1 cellular context compared by ENCODE assay signal in genomic region chr3:157127831-157128767, GRCh38.
TF ChIP-seq lines count a peak whose summit lies in the region.

No MANE protein-coding gene starts in this region.

TF ChIP-seq in SK-N-SH, 30 proteins besides CTCF, POLR2A, EP300 and RAD21 (continued from another document):
- no peak for TF ChIP-seq CHD2 (IDR thresholded peaks at IDR 0.05; ENCODE audit: low read length, partially characterized antibody)
- no peak for TF ChIP-seq ZBTB33 (IDR thresholded peaks at IDR 0.05; ENCODE audit: borderline replicate concordance, low read depth)
- peak; percentile 79 for TF ChIP-seq USF1 (IDR thresholded peaks at IDR 0.05; ENCODE audit: borderline replicate concordance, low read depth)
- TF ChIP-seq GABPA (IDR thresholded peaks at IDR 0.05; ENCODE audit: low read depth) = no peak
- no peak for TF ChIP-seq RFX5 (IDR thresholded peaks at IDR 0.05; ENCODE audit: low read length)
- TF ChIP-seq SIN3A (IDR thresholded peaks at IDR 0.05; ENCODE audit: borderline replicate concordance, low read depth, low read length) = 0 out of 2 replicates have a peak, but pooled peaks have one; percentile 32
- no peak for TF ChIP-seq FOXJ3 (CRISPR knock-in tag; IDR thresholded peaks at IDR 0.05)
- TF ChIP-seq NFIC (IDR thresholded peaks at IDR 0.05; ENCODE audit: borderline replicate concordance) = peak; percentile 50
- peak; percentile 73; the same call in 1 of the 2 replicates for TF ChIP-seq FOSL2 (IDR thresholded peaks at IDR 0.05; ENCODE audit: borderline replicate concordance, low read depth)
- no peak for TF ChIP-seq POLR2AphosphoS5 (IDR thresholded peaks at IDR 0.05; ENCODE audit: low read depth, low read length)
- TF ChIP-seq SMC3 (IDR thresholded peaks at IDR 0.05; ENCODE audit: low read depth, low read length) = no peak
